In genomic region chr1:243454328-243454997, GRCh38 we compare ENCODE assay signal across 2 cellular contexts.
TF ChIP-seq lines count a peak whose summit lies in the region.

No MANE protein-coding gene starts in this region.

TF ChIP-seq in WTC11, 78 proteins besides CTCF, POLR2A, EP300 and RAD21:
- TF ChIP-seq IRF1 (CRISPR knock-in tag; IDR thresholded peaks at IDR 0.05) (no peak), FOXP4 (CRISPR knock-in tag; IDR thresholded peaks at IDR 0.05) (no peak), ZMAT4 (CRISPR knock-in tag; IDR thresholded peaks at IDR 0.05) (no peak), ATF2 (CRISPR knock-in tag; IDR thresholded peaks at IDR 0.05; ENCODE audit: borderline replicate concordance, low read depth) (no peak), ZNF219 (CRISPR knock-in tag; IDR thresholded peaks at IDR 0.05; ENCODE audit: borderline replicate concordance) (no peak), ZNF512 (CRISPR knock-in tag; IDR thresholded peaks at IDR 0.05; ENCODE audit: borderline replicate concordance) (no peak), ZSCAN18 (CRISPR knock-in tag; IDR thresholded peaks at IDR 0.05) (no peak)

TF ChIP-seq in H1, 55 proteins besides CTCF, POLR2A, EP300 and RAD21 (continued from another document):
- TF ChIP-seq E2F6 (IDR thresholded peaks at IDR 0.05) (no peak), JUN (IDR thresholded peaks at IDR 0.05; ENCODE audit: low read depth, low read length) (no peak), TAF1 (IDR thresholded peaks at IDR 0.05; ENCODE audit: low read depth, low read length) (no peak), EGR1 (IDR thresholded peaks at IDR 0.05; ENCODE audit: borderline replicate concordance, low read depth, low read length) (no peak), CBX8 (IDR thresholded peaks at IDR 0.05; ENCODE audit: borderline replicate concordance, low read depth, low read length) (no peak), FOSL1 (IDR thresholded peaks at IDR 0.05; ENCODE audit: insufficient read depth, low read depth, low read length) (no peak), TAF7 (optimal IDR thresholded peaks at IDR 0.05; ENCODE audit: borderline replicate concordance, low read depth, low read length) (no peak), SP1 (IDR thresholded peaks at IDR 0.05; ENCODE audit: low read depth, low read length) (no peak), ATF3 (IDR thresholded peaks at IDR 0.05; ENCODE audit: insufficient read depth, low read depth, low read length) (no peak), MAFK (IDR thresholded peaks at IDR 0.05; ENCODE audit: low read depth, low read length) (no peak), SIX5 (IDR thresholded peaks at IDR 0.05; ENCODE audit: low read depth, low read length) (no peak), NRF1 (IDR thresholded peaks at IDR 0.05; ENCODE audit: low read depth, low read length) (no peak)
